Comparison of ENCODE assay signal across 8 cellular contexts in genomic region chr1:207336559-207337467, GRCh38. TPM values are rescaled to one million over a fixed set of nuclear protein-coding genes. Genes with fewer than 3 reads are reported as not detected.
DNase-seq lines count a peak whose midpoint lies in the region; ATAC-seq and TF ChIP-seq lines count a peak whose summit lies in the region.

No MANE protein-coding gene starts in this region.

- H3K36me3 ChIP-seq in DND-41 (ENCODE audit: insufficient read depth, low read length) (no peaks in the 10 kb centered on the region), mesenchymal stem cell (ENCODE audit: control insufficient read depth in 1 of 2, insufficient read depth in 2 of 2, low read depth in 1 of 2, low read length in 2 of 2) (peaks cover 8 to 91% of the 10 kb centered on the region in 2 experiments)

- H4K20me1 ChIP-seq in DND-41 (ENCODE audit: insufficient read depth, low read length): no peaks in the 10 kb centered on the region

- no peaks in the 10 kb centered on the region for H3K79me2 ChIP-seq in DND-41 (ENCODE audit: insufficient read depth, low read length)

- H2BK15ac ChIP-seq in mesenchymal stem cell (ENCODE audit: low read depth, poor library complexity, severe bottlenecking): no peak overlapping the region

- no peak overlapping the region for H2BK120ac ChIP-seq in mesenchymal stem cell (ENCODE audit: low read depth, low read length)

- H4K91ac ChIP-seq in mesenchymal stem cell (ENCODE audit: low read length): no peak overlapping the region

- no peak overlapping the region for H3K4me3 ChIP-seq in DND-41 (ENCODE audit: low read depth in 1 of 2, low read length in 2 of 2)
- no peak overlapping the region for H3K4me3 ChIP-seq in mesenchymal stem cell (ENCODE audit: insufficient read depth in 1 of 2, low read depth in 1 of 2, low read length in 2 of 2)

- no peak overlapping the region for H2AFZ ChIP-seq in DND-41 (ENCODE audit: low read depth, low read length)
- H2AFZ ChIP-seq in mesenchymal stem cell (ENCODE audit: low read depth, low read length): no peak overlapping the region

- H3K4me2 ChIP-seq in DND-41 (ENCODE audit: insufficient read depth, low read length) (peak overlapping the region; percentile 10; the same call in 1 of the 2 replicates), mesenchymal stem cell (ENCODE audit: low read length, poor library complexity, severe bottlenecking) (no peak overlapping the region)

- H3K4ac ChIP-seq in mesenchymal stem cell (ENCODE audit: low read depth in 1 of 2, low read length in 2 of 2): peak overlapping the region in 1 of 2 experiments; percentile 75

- ATAC-seq in DND-41 (ENCODE audit: insufficient read depth, low read depth) (peak; percentile 91), GM19455 (IDR thresholded peaks at IDR 0.05; ENCODE audit: unreplicated experiment) (peak; percentile 18), HG03460 (IDR thresholded peaks at IDR 0.05; ENCODE audit: unreplicated experiment) (peak; percentile 57)

- H3K27ac ChIP-seq in DND-41 (ENCODE audit: low read length) (peak overlapping the region; percentile 55), mesenchymal stem cell (ENCODE audit: low read length, poor library complexity, severe bottlenecking) (no peak overlapping the region)

- no peak overlapping the region for H2BK12ac ChIP-seq in mesenchymal stem cell (ENCODE audit: low read length in 2 of 2)

- no peak overlapping the region for H3K23ac ChIP-seq in mesenchymal stem cell (ENCODE audit: low read length in 2 of 2)

- WGBS in mesenchymal stem cell: 62% methylated on average over 2 of the region's 3 CpGs

- H4K8ac ChIP-seq in mesenchymal stem cell (ENCODE audit: low read length): no peak overlapping the region

- no peaks in the 10 kb centered on the region for H3K79me1 ChIP-seq in mesenchymal stem cell (replicated peaks; ENCODE audit: low read length, poor library complexity, severe bottlenecking)

- H3K9ac ChIP-seq in DND-41 (ENCODE audit: low read depth, low read length): no peak overlapping the region
- no peak overlapping the region for H3K9ac ChIP-seq in mesenchymal stem cell (ENCODE audit: low read length)

- no peak overlapping the region for H2BK5ac ChIP-seq in mesenchymal stem cell (ENCODE audit: low read depth, low read length, poor library complexity, severe bottlenecking)

- H3K18ac ChIP-seq in mesenchymal stem cell (ENCODE audit: low read depth in 1 of 2, low read length in 2 of 2): peak overlapping the region in 1 of 2 experiments; percentile 43

- TF ChIP-seq CTCF in DND-41 (IDR thresholded peaks at IDR 0.05; ENCODE audit: borderline replicate concordance, extremely low read depth, low read length, poor library complexity, severe bottlenecking): no peak

- H3K14ac ChIP-seq in mesenchymal stem cell (ENCODE audit: low read length in 2 of 2): no peak overlapping the region

- DNase-seq in DND-41 (peak; percentile 74), mesenchymal stem cell (peak; percentile 92), OCI-M2 (lab: John Stamatoyannopoulos, UW; ENCODE audit: unreplicated experiment) (no peak), HuH-7.5 (ENCODE audit: low spot score) (no peak), NCI-H146 treated with DMSO at 0.1 percent for 48 hours (lab: John Stamatoyannopoulos, UW; ENCODE audit: unreplicated experiment) (no peak)
- DNase-seq in activated CD8-positive, alpha-beta memory T cell treated with anti-CD3 and anti-CD28 coated beads, Interleukin-2, amount 50 U/mL, for 4 hours: peak; percentile 23

- H3K27me3 ChIP-seq in DND-41 (ENCODE audit: insufficient read depth, low read length, poor library complexity) (peaks cover 4% of the 10 kb centered on the region), mesenchymal stem cell (ENCODE audit: control insufficient read depth in 1 of 2, insufficient read depth in 1 of 2, low read length in 2 of 2) (no peaks in the 10 kb centered on the region)

- peaks cover 18% of the 10 kb centered on the region for H3K9me3 ChIP-seq in DND-41 (ENCODE audit: insufficient read depth, low read length, severe bottlenecking)
- H3K9me3 ChIP-seq in mesenchymal stem cell (ENCODE audit: control insufficient read depth, low read length): peaks cover 8% of the 10 kb centered on the region

- peaks cover 35% of the 10 kb centered on the region for H3K4me1 ChIP-seq in DND-41 (ENCODE audit: insufficient read depth, low read length)
- H3K4me1 ChIP-seq in mesenchymal stem cell (ENCODE audit: control insufficient read depth, insufficient read depth, low read depth, low read length): no peaks in the 10 kb centered on the region

- H2AK5ac ChIP-seq in mesenchymal stem cell (ENCODE audit: low read length, severe bottlenecking): no peak overlapping the region

RNA-seq across cellular contexts. Expression of gene CD55, which starts 15.3 kb away (rescaled TPM):
- polyA plus RNA-seq in mesenchymal stem cell (2013, experiment 1 of 2): 11.8 TPM
- 12.3 TPM for polyA plus RNA-seq in mesenchymal stem cell (2013, experiment 2 of 2)

Comparison
In these comparisons a context has a peak if more than half of its experiments do, and no peak if none do; other contexts are left out.
1. ATAC-seq: peak in every context shown above with its lines; median percentile 91 in DND-41; 57 in HG03460; 18 in GM19455.
2. DNase-seq: peak in DND-41 (single experiment), activated CD8-positive, alpha-beta memory T cell treated with anti-CD3 and anti-CD28 coated beads, Interleukin-2, amount 50 U/mL, for 4 hours (single experiment) and mesenchymal stem cell (single experiment); none in OCI-M2 (single experiment), HuH-7.5 (single experiment) and NCI-H146 treated with DMSO at 0.1 percent for 48 hours (single experiment).